In the genomic region with DNA sequence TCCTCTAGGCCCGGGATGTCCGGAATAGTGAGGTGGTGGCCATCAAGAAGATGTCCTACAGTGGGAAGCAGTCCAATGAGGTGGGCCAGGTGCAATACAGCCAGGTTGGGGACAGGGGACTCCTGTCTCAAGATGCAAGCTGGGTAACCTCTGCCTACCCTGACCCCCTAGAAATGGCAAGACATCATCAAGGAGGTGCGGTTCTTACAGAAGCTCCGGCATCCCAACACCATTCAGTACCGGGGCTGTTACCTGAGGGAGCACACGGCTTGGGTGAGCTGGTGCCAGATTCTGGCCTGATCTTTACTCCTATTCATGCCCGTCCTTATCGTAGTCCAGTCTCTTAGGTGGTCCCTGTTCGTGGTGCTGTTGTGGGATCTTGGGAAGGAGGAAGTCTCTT, we compare ENCODE assay signal across 25 cellular contexts. TPM values are rescaled to one million over a fixed set of nuclear protein-coding genes. Genes with fewer than 3 reads are reported as not detected.
A peak's percentile ranks its signal among the peaks of the same experiment; 100 is the strongest.
DNase-seq lines count a peak whose midpoint lies in the region; ATAC-seq and TF ChIP-seq lines count a peak whose summit lies in the region.
"Had no signal": no experiment of that assay in that cellular context is flagged by ENCODE, and none has a peak within 500 bp of the region (broad histone marks: within the 10 kb centered on the region; RNA-seq: fewer than 3 reads in every experiment).

No MANE protein-coding gene starts in this region.

- peak overlapping the region; percentile 47 to 99 (median 96) for H3K27ac ChIP-seq in heart left ventricle
- peak overlapping the region; percentile 93 for H3K27ac ChIP-seq in upper lobe of right lung
- H3K27ac ChIP-seq: A549, hepatocyte, SJCRH30 had no signal

- peak overlapping the region; percentile 96 for H3K4me3 Mint-ChIP-seq in endothelial cell (ENCODE audit: unreplicated experiment)
- H3K4me3 Mint-ChIP-seq: activated CD8-positive, alpha-beta memory T cell treated with anti-CD3 and anti-CD28 coated beads, Interleukin-2, amount 10 ng/mL, durations not matched to agents 7 days and 5 days; activated naive CD4-positive, alpha-beta T cell treated with anti-CD3 and anti-CD28 coated beads, Interleukin-2, amount 10 ng/mL, durations not matched to agents 7 days and 5 days; IgD-negative memory B cell had no signal

- ATAC-seq in heart left ventricle = no peak
- ATAC-seq in left cardiac atrium = no peak
- no peak for ATAC-seq in upper lobe of right lung
- no peak for ATAC-seq in GM21619 (IDR thresholded peaks at IDR 0.05; ENCODE audit: unreplicated experiment)
- ATAC-seq: A549; activated CD8-positive, alpha-beta memory T cell treated with anti-CD3 and anti-CD28 coated beads, Interleukin-2, amount 10 ng/mL, durations not matched to agents 7 days and 5 days; Panc1 had no signal

- H3K4me1 Mint-ChIP-seq in endothelial cell (ENCODE audit: unreplicated experiment) = peaks cover 69% of the 10 kb centered on the region

- TF ChIP-seq POLR2A in heart left ventricle (IDR thresholded peaks at IDR 0.05) = no peak

- H3K36me3 ChIP-seq in heart left ventricle = peaks cover 0 to 57% (median 55%) of the 10 kb centered on the region in 9 donors
- peaks cover 54% of the 10 kb centered on the region for H3K36me3 ChIP-seq in upper lobe of right lung

- H3K9me3 Mint-ChIP-seq in endothelial cell (ENCODE audit: unreplicated experiment) = no peaks in the 10 kb centered on the region
- H3K9me3 Mint-ChIP-seq: activated naive CD4-positive, alpha-beta T cell treated with anti-CD3 and anti-CD28 coated beads, Interleukin-2, amount 10 ng/mL, durations not matched to agents 7 days and 5 days; IgD-negative memory B cell had no signal

- peak overlapping the region; percentile 99 for H3K27ac Mint-ChIP-seq in endothelial cell (ENCODE audit: unreplicated experiment)
- H3K27ac Mint-ChIP-seq: activated CD8-positive, alpha-beta memory T cell treated with anti-CD3 and anti-CD28 coated beads, Interleukin-2, amount 10 ng/mL, durations not matched to agents 7 days and 5 days; activated naive CD4-positive, alpha-beta T cell treated with anti-CD3 and anti-CD28 coated beads, Interleukin-2, amount 10 ng/mL, durations not matched to agents 7 days and 5 days had no signal

- H3K36me3 Mint-ChIP-seq in endothelial cell (ENCODE audit: low read depth, unreplicated experiment) = peaks cover 56% of the 10 kb centered on the region

- H3K9me3 ChIP-seq in heart left ventricle (no peaks in the 10 kb centered on the region), upper lobe of right lung (no peaks in the 10 kb centered on the region)

- 89 to 94% (median 90%) methylated on average over 9 of the region's 9 CpGs for WGBS in heart left ventricle, 4 donors

- DNase-seq in heart left ventricle (no peak), left cardiac atrium (no peak), endothelial cell (ENCODE audit: low spot score) (no peak), posterior vena cava (ENCODE audit: low spot score) (peak; percentile 59), upper lobe of right lung (no peak), NCI-H82 (lab: John Stamatoyannopoulos, UW) (no peak), NCI-H510A (lab: John Stamatoyannopoulos, UW) (no peak)
- DNase-seq: activated CD8-positive, alpha-beta memory T cell treated with anti-CD3 and anti-CD28 coated beads, Interleukin-2, amount 10 ng/mL, durations not matched to agents 7 days and 5 days; activated naive CD4-positive, alpha-beta T cell treated with anti-CD3 and anti-CD28 coated beads, Interleukin-2, amount 10 ng/mL, durations not matched to agents 7 days and 5 days; amniotic stem cell; effector CD4-positive, alpha-beta T cell; erythroblast; GDM1; mesendoderm; NCI-H1092; NCI-H1694 treated with DMSO at 0.1 percent for 48 hours; NCI-H526; SJCRH30; stimulated activated CD4-positive, alpha-beta T cell treated with anti-CD3 and anti-CD28 coated beads, Interleukin-2, amount 100 ng/mL, for 24 hours had no signal

- intact Hi-C loops in heart left ventricle (cut with DNase I) (loop anchor here in 3 of 10 donors (5.0 kb wide), 3 partner anchors 166 to 669 kb away; partner anchors contain the start of genes MAZ (in 1 of the 3) and PRRT2 (in 1 of the 3)), left cardiac atrium (cut with DNase I) (no loop called here), posterior vena cava (cut with DNase I) (no loop called here), upper lobe of right lung (cut with DNase I) (no loop called here)

- H3K4me3 ChIP-seq in heart left ventricle = peak overlapping the region in 6 of 12 donors; percentile 70 to 98 (median 90)
- no peak overlapping the region for H3K4me3 ChIP-seq in upper lobe of right lung
- H3K4me3 ChIP-seq: A549, HAP-1, hepatocyte, SJCRH30 had no signal

- H3K27me3 Mint-ChIP-seq in endothelial cell (ENCODE audit: unreplicated experiment) = peaks cover 26% of the 10 kb centered on the region
- H3K27me3 Mint-ChIP-seq: activated CD8-positive, alpha-beta memory T cell treated with anti-CD3 and anti-CD28 coated beads, Interleukin-2, amount 10 ng/mL, durations not matched to agents 7 days and 5 days; activated naive CD4-positive, alpha-beta T cell treated with anti-CD3 and anti-CD28 coated beads, Interleukin-2, amount 10 ng/mL, durations not matched to agents 7 days and 5 days; IgD-negative memory B cell had no signal

- peaks cover 0 to 57% (median 36%) of the 10 kb centered on the region in 12 donors for H3K4me1 ChIP-seq in heart left ventricle
- H3K4me1 ChIP-seq in upper lobe of right lung = peaks cover 33% of the 10 kb centered on the region

- TF ChIP-seq CTCF in heart left ventricle (IDR thresholded peaks at IDR 0.05) = no peak
- no peak for TF ChIP-seq CTCF in endothelial cell (IDR thresholded peaks at IDR 0.05; ENCODE audit: unreplicated experiment)
- TF ChIP-seq CTCF in upper lobe of right lung (IDR thresholded peaks at IDR 0.05) = no peak

- H3K27me3 ChIP-seq in heart left ventricle = no peaks in the 10 kb centered on the region
- no peaks in the 10 kb centered on the region for H3K27me3 ChIP-seq in upper lobe of right lung
- H3K27me3 ChIP-seq: hepatocyte, SJCRH30 had no signal

RNA-seq across cellular contexts. Expression of gene TAOK2, which starts 4.4 kb away (rescaled TPM):
- total RNA-seq in heart left ventricle = 10 to 100 TPM; 29.5 to 47.9 (median 35.1) TPM
- 10 to 100 TPM; 36.3 to 37.8 TPM for polyA plus RNA-seq in heart left ventricle
- total RNA-seq in left cardiac atrium = 10 to 100 TPM; 33.6 to 45.8 TPM
- total RNA-seq in endothelial cell (ENCODE audit: unreplicated experiment) = 178 TPM
- 10 to 100 TPM; 35.0 to 35.7 TPM for total RNA-seq in posterior vena cava
- total RNA-seq in upper lobe of right lung = 75.4 TPM

RNA-seq across cellular contexts. Expression of gene TMEM219, which starts 16.2 kb away (rescaled TPM):
- total RNA-seq in heart left ventricle (100 to 1,000 TPM in 2 of 9 donors, 10 to 100 TPM in 7; 58.9 to 121 (median 69.8) TPM), left cardiac atrium (10 to 100 TPM; 73.8 to 78.8 TPM), endothelial cell (ENCODE audit: unreplicated experiment) (217 TPM), posterior vena cava (10 to 100 TPM; 58.4 to 80.9 TPM), upper lobe of right lung (133 TPM)
- polyA plus RNA-seq in heart left ventricle = 10 to 100 TPM; 66.6 to 72.3 TPM

RNA-seq across cellular contexts. Expression of gene HIRIP3, which starts 17.3 kb away (rescaled TPM):
- 10 to 100 TPM; 13.3 to 21.9 (median 17.5) TPM for total RNA-seq in heart left ventricle
- polyA plus RNA-seq in heart left ventricle = 10 to 100 TPM; 20.1 to 27.4 TPM
- 10 to 100 TPM; 13.0 to 18.4 TPM for total RNA-seq in left cardiac atrium
- 5.2 TPM for total RNA-seq in endothelial cell (ENCODE audit: unreplicated experiment)
- 10 to 100 TPM; 12.1 to 14.2 TPM for total RNA-seq in posterior vena cava
- 20.3 TPM for total RNA-seq in upper lobe of right lung

RNA-seq across cellular contexts. Expression of gene INO80E, which starts 18.0 kb away (rescaled TPM):
- total RNA-seq in heart left ventricle = 10 to 100 TPM; 27.6 to 65.4 (median 32.6) TPM
- polyA plus RNA-seq in heart left ventricle = 10 to 100 TPM; 60.9 to 71.5 TPM
- total RNA-seq in left cardiac atrium = 10 to 100 TPM; 33.6 to 35.9 TPM
- 94.4 TPM for total RNA-seq in endothelial cell (ENCODE audit: unreplicated experiment)
- total RNA-seq in posterior vena cava = 10 to 100 TPM; 42.2 to 46.0 TPM
- 65.3 TPM for total RNA-seq in upper lobe of right lung

RNA-seq across cellular contexts. Expression of gene DOC2A, which starts 32.7 kb away (rescaled TPM):
- total RNA-seq in heart left ventricle (1 to 10 TPM in 1 of 9 donors, under 1 TPM in 4, not detected in 4; 0.09 to 1.4 (median 0.91) TPM), left cardiac atrium (under 1 TPM; 0.63 to 0.77 TPM), endothelial cell (ENCODE audit: unreplicated experiment) (7.4 TPM), posterior vena cava (under 1 TPM; 0.28 to 0.33 TPM), upper lobe of right lung (2.6 TPM)
- polyA plus RNA-seq in heart left ventricle = under 1 TPM; 0.22 to 0.88 TPM
- total RNA-seq: SJCRH30 had no signal
- polyA plus RNA-seq: IgD-negative memory B cell had no signal
